ENCODE assay signal across 31 cellular contexts in genomic region chr7:149811831-149812490, GRCh38. TPM values are rescaled to one million over a fixed set of nuclear protein-coding genes. Genes with fewer than 3 reads are reported as not detected.
"Had no signal": no experiment of that assay in that cellular context is flagged by ENCODE, and none has a peak within 500 bp of the region (broad histone marks: within the 10 kb centered on the region; RNA-seq: fewer than 3 reads in every experiment).

No MANE protein-coding gene starts in this region.

- H3K27ac Mint-ChIP-seq: nephron progenitor cell; progenitor cell of endocrine pancreas; stimulated activated memory B cell treated with anti-CD40 and anti-IgM and Interleukin-4, amounts not matched to agents 10 μg/mL and 1 μg/mL and 100 μg/mL, for 72 hours; stimulated activated naive CD8-positive, alpha-beta T cell treated with anti-CD3 and anti-CD28 coated beads, Interleukin-15, Interleukin-2, amounts not matched to agents 100 ng/mL and 50 ng/mL, for 24 hours; type B pancreatic cell had no signal

- H3K4me3 Mint-ChIP-seq: naive thymus-derived CD8-positive, alpha-beta T cell; nephron progenitor cell; neural crest cell; stimulated activated memory B cell treated with anti-CD40 and anti-IgM and Interleukin-4, amounts not matched to agents 10 μg/mL and 1 μg/mL and 100 μg/mL, for 72 hours; stimulated activated naive CD8-positive, alpha-beta T cell treated with anti-CD3 and anti-CD28 coated beads, Interleukin-15, Interleukin-2, amounts not matched to agents 100 ng/mL and 50 ng/mL, for 24 hours; type B pancreatic cell had no signal

- H3K27me3 Mint-ChIP-seq: naive thymus-derived CD8-positive, alpha-beta T cell; stimulated activated naive CD8-positive, alpha-beta T cell treated with anti-CD3 and anti-CD28 coated beads, Interleukin-15, Interleukin-2, amounts not matched to agents 100 ng/mL and 50 ng/mL, for 24 hours had no signal

- DNase-seq: naive B cell; naive thymus-derived CD8-positive, alpha-beta T cell; nephron progenitor cell; occipital lobe; ovary; posterior cingulate gyrus; psoas muscle; right lobe of liver; spleen; stimulated activated CD4-positive, alpha-beta T cell treated with anti-CD3 and anti-CD28 coated beads, Interleukin-12 subunit alpha, Interleukin-12 subunit beta, amount 100 ng/mL, for 4 hours; stimulated activated CD4-positive, alpha-beta T cell treated with anti-CD3 and anti-CD28 coated beads, Interleukin-1b, Interleukin-23, amount 100 ng/mL, for 48 hours; stimulated activated CD4-positive, alpha-beta T cell treated with anti-CD3 and anti-CD28 coated beads, Interleukin-4, amount 100 ng/mL, for 1 hour; stimulated activated CD4-positive, alpha-beta T cell treated with anti-CD3 and anti-CD28 coated beads, Interleukin-4, amount 100 ng/mL, for 4 hours; stimulated activated CD8-positive, alpha-beta memory T cell treated with anti-CD3 and anti-CD28 coated beads, Interleukin-4, amount 100 ng/mL, for 48 hours; stimulated activated naive CD4-positive, alpha-beta T cell; substantia nigra; testis; tibial artery; transverse colon; upper lobe of right lung; uterus had no signal

- H2AFZ ChIP-seq: parathyroid adenoma had no signal

- H3K36me3 ChIP-seq: ovary, right lobe of liver, spleen, suprapubic skin, tibial artery, transverse colon, upper lobe of right lung, uterus had no signal

- H3K4me1 Mint-ChIP-seq: naive B cell; neural crest cell; stimulated activated memory B cell treated with anti-CD40 and anti-IgM and Interleukin-4, amounts not matched to agents 10 μg/mL and 1 μg/mL and 100 μg/mL, for 72 hours had no signal

- ATAC-seq: psoas muscle; right lobe of liver; stimulated activated memory B cell treated with anti-CD40 and anti-IgM and Interleukin-4, amounts not matched to agents 10 μg/mL and 1 μg/mL and 100 μg/mL, for 72 hours; upper lobe of right lung had no signal

- H3K27me3 ChIP-seq: ovary, right lobe of liver, testis, transverse colon, upper lobe of right lung, uterus had no signal

- H3K27ac ChIP-seq: ovary, parathyroid adenoma, psoas muscle, right lobe of liver, skin epidermis, spleen, suprapubic skin, testis, tibial artery, transverse colon, upper lobe of right lung, uterus had no signal

- H3K9me3 ChIP-seq: ovary, psoas muscle, right lobe of liver, spleen, suprapubic skin, testis, tibial artery, transverse colon, upper lobe of right lung, uterus had no signal

- H3K4me3 ChIP-seq: ovary, psoas muscle, right lobe of liver, skin epidermis, smooth muscle cell, spleen, suprapubic skin, testis, tibial artery, transverse colon, upper lobe of right lung, uterus had no signal

- H3K36me3 Mint-ChIP-seq: naive B cell; naive thymus-derived CD8-positive, alpha-beta T cell; stimulated activated memory B cell treated with anti-CD40 and anti-IgM and Interleukin-4, amounts not matched to agents 10 μg/mL and 1 μg/mL and 100 μg/mL, for 72 hours; type B pancreatic cell had no signal

- H3K79me2 ChIP-seq: parathyroid adenoma had no signal

- H3K9ac ChIP-seq: parathyroid adenoma had no signal

- H3K9me3 Mint-ChIP-seq: naive B cell; naive thymus-derived CD8-positive, alpha-beta T cell; nephron progenitor cell; neural crest cell; stimulated activated memory B cell treated with anti-CD40 and anti-IgM and Interleukin-4, amounts not matched to agents 10 μg/mL and 1 μg/mL and 100 μg/mL, for 72 hours; stimulated activated naive CD8-positive, alpha-beta T cell treated with anti-CD3 and anti-CD28 coated beads, Interleukin-15, Interleukin-2, amounts not matched to agents 100 ng/mL and 50 ng/mL, for 24 hours; type B pancreatic cell had no signal

- H3K4me1 ChIP-seq: parathyroid adenoma, psoas muscle, spleen, suprapubic skin, testis, tibial artery, transverse colon, upper lobe of right lung, uterus had no signal

- H3K4me2 ChIP-seq: smooth muscle cell had no signal

RNA-seq across cellular contexts. Expression of gene ZNF467, which starts 38.6 kb away (rescaled TPM):
- total RNA-seq: osteoblast had no signal
